Comparison of ENCODE assay signal across 9 cellular contexts in the genomic region with DNA sequence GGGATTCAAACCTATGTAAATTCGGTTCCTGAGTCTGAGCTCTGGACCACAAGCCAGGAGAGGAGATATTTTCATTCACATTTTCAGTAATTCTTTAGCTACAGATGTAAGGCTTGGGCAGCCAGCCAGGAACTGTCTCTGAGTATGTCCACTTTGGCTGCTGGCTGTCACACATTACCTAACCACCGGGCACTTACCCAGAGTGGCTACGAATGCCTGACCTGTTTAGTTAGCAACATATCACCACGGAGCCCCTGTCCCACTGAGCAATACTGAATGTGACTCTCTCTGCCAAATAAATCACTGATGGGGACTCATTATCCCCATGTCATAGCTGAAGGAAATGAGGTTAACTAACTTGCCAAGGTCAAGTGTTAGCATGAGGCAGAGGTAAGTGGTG. TPM values are rescaled to one million over a fixed set of nuclear protein-coding genes. Genes with fewer than 3 reads are reported as not detected.
DNase-seq lines count a peak whose midpoint lies in the region; ATAC-seq and TF ChIP-seq lines count a peak whose summit lies in the region.
"Had no signal": no experiment of that assay in that cellular context is flagged by ENCODE, and none has a peak within 500 bp of the region (broad histone marks: within the 10 kb centered on the region; RNA-seq: fewer than 3 reads in every experiment).

No MANE protein-coding gene starts in this region.

- 36 to 62% (median 57%) methylated on average over 4 of the region's 4 CpGs for WGBS in ovary, 3 donors

- TF ChIP-seq EP300 in Ishikawa (IDR thresholded peaks at IDR 0.05; ENCODE audit: borderline replicate concordance) = no peak
- TF ChIP-seq EP300 in ovary (IDR thresholded peaks at IDR 0.05) = no peak

- DNase-seq in dedifferentiated amniotic fluid mesenchymal stem cell (ENCODE audit: extremely low spot score) = peak; percentile 39
- DNase-seq in ovary = peak in 3 of 5 donors; percentile 15 to 53 (median 38)
- DNase-seq in KG1 (lab: John Stamatoyannopoulos, UW) = no peak
- DNase-seq in NCI-H1694 treated with DMSO at 0.1 percent for 48 hours (lab: John Stamatoyannopoulos, UW) = no peak
- no peak for DNase-seq in activated CD4-positive, alpha-beta T cell treated with anti-CD3 and anti-CD28 coated beads for 4 hours
- DNase-seq: naive B cell had no signal

- no peak overlapping the region for H3K27ac ChIP-seq in ovary

- no peak for TF ChIP-seq RAD21 in Ishikawa (IDR thresholded peaks at IDR 0.05; ENCODE audit: low read depth)

- no peaks in the 10 kb centered on the region for H3K9me3 ChIP-seq in ovary

- H3K4me1 ChIP-seq in ovary (ENCODE audit: insufficient read depth) = peaks cover 13% of the 10 kb centered on the region

- H3K27me3 ChIP-seq in ovary = no peaks in the 10 kb centered on the region

- no peak for TF ChIP-seq POLR2A in ovary (IDR thresholded peaks at IDR 0.05)

- intact Hi-C loops in ovary (cut with DNase I) = no loop called here

- TF ChIP-seq CTCF in ovary (IDR thresholded peaks at IDR 0.05) = no peak

- no peak overlapping the region for H3K4me3 ChIP-seq in ovary

- H3K36me3 ChIP-seq in ovary = no peaks in the 10 kb centered on the region

- peak; percentile 35 for ATAC-seq in GM18861 (IDR thresholded peaks at IDR 0.05; ENCODE audit: unreplicated experiment)
- no peak for ATAC-seq in HG03139 (IDR thresholded peaks at IDR 0.05; ENCODE audit: unreplicated experiment)

TF ChIP-seq in Ishikawa, 13 proteins besides CTCF, POLR2A, EP300 and RAD21:
- TF ChIP-seq, protein P1, sequence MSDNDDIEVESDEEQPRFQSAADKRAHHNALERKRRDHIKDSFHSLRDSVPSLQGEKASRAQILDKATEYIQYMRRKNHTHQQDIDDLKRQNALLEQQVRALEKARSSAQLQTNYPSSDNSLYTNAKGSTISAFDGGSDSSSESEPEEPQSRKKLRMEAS (IDR thresholded peaks at IDR 0.05) = no peak
- no peak for TF ChIP-seq CEBPB (IDR thresholded peaks at IDR 0.05)
- peak; percentile 65 for TF ChIP-seq NFIC (IDR thresholded peaks at IDR 0.05)

RNA-seq across cellular contexts. Expression of a gene that starts 15.3 kb away (rescaled TPM):
- 10 to 100 TPM; 10.3 to 51.6 (median 34.9) TPM for total RNA-seq in ovary
- 10 to 100 TPM in 1 of 2 donors, 1 to 10 TPM in 1; 7.6 to 18.1 TPM for polyA plus RNA-seq in ovary

Comparison
In these comparisons a context has a peak if more than half of its experiments do, and no peak if none do; other contexts are left out.
1. DNase-seq: peak in dedifferentiated amniotic fluid mesenchymal stem cell (single experiment) and ovary (3 of 5); none in KG1 (single experiment), NCI-H1694 treated with DMSO at 0.1 percent for 48 hours (single experiment) and activated CD4-positive, alpha-beta T cell treated with anti-CD3 and anti-CD28 coated beads for 4 hours (0 of 2).